Comparison of ENCODE assay signal across 7 cellular contexts in genomic region chr2:24491626-24492282, GRCh38. TPM values are rescaled to one million over a fixed set of nuclear protein-coding genes. Genes with fewer than 3 reads are reported as not detected.
DNase-seq lines count a peak whose midpoint lies in the region; ATAC-seq and TF ChIP-seq lines count a peak whose summit lies in the region.

No MANE protein-coding gene starts in this region.

- H3K36me3 Mint-ChIP-seq in endodermal cell (ENCODE audit: low read depth) = no peaks in the 10 kb centered on the region

- intact Hi-C loops in mucosa of descending colon (cut with DNase I, micrococcal nuclease) = no loop called here

- H3K4me1 ChIP-seq in endodermal cell (ENCODE audit: control insufficient read depth, insufficient read depth, low read length) (no peaks in the 10 kb centered on the region), mucosa of descending colon (ENCODE audit: low read depth) (peaks cover 23% of the 10 kb centered on the region)

- H3K27me3 ChIP-seq in endodermal cell (ENCODE audit: control insufficient read depth, insufficient read depth, low read length, poor library complexity, severe bottlenecking) = peaks cover 19% of the 10 kb centered on the region

- TF ChIP-seq CTCF in endodermal cell (conservative IDR thresholded peaks at IDR 0.05) (no peak), mucosa of descending colon (IDR thresholded peaks at IDR 0.05) (no peak)

- 0% methylated on average over 16 to 80 of the region's 80 CpGs for WGBS in endodermal cell (ENCODE audit: insufficient coverage in 1 of 2, insufficient read length in 1 of 2), 2 experiments

- peaks cover 35% of the 10 kb centered on the region for H3K4me1 Mint-ChIP-seq in endodermal cell

- peak overlapping the region; percentile 72 for H3K4me3 Mint-ChIP-seq in endodermal cell

- ATAC-seq in GM18517 (IDR thresholded peaks at IDR 0.05; ENCODE audit: unreplicated experiment) (peak; percentile 27), HG02852 (IDR thresholded peaks at IDR 0.05; ENCODE audit: unreplicated experiment) (peak; percentile 45), mucosa of descending colon (peak; percentile 14)

- H3K36me3 ChIP-seq in endodermal cell (ENCODE audit: control insufficient read depth, insufficient read depth, low read length) = no peaks in the 10 kb centered on the region
- H3K36me3 ChIP-seq in mucosa of descending colon (ENCODE audit: low read depth) = no peaks in the 10 kb centered on the region

- no peak overlapping the region for H3K27ac Mint-ChIP-seq in endodermal cell

- peak overlapping the region; percentile 77 for H3K4me3 ChIP-seq in endodermal cell (ENCODE audit: low read length)
- peak overlapping the region; percentile 84 for H3K4me3 ChIP-seq in mucosa of descending colon

- no peaks in the 10 kb centered on the region for H3K9me3 Mint-ChIP-seq in endodermal cell

- peaks cover 35% of the 10 kb centered on the region for H3K27me3 Mint-ChIP-seq in endodermal cell (ENCODE audit: insufficient read depth)

- H3K9ac ChIP-seq in endodermal cell (ENCODE audit: extremely low read depth, low read length, poor library complexity, severe bottlenecking) = peak overlapping the region; percentile 6

- peak; percentile 87 for DNase-seq in NCI-H2227 (lab: John Stamatoyannopoulos, UW; ENCODE audit: unreplicated experiment)
- DNase-seq in activated CD8-positive, alpha-beta memory T cell treated with anti-CD3 and anti-CD28 coated beads for 48 hours (ENCODE audit: low read depth in 2 of 3, low spot score in 2 of 3) = peak in 2 of 3 experiments; percentile 25 to 36
- DNase-seq in endodermal cell = peak; percentile 80
- peak; percentile 41 to 77 (median 76) for DNase-seq in mucosa of descending colon
- peak; percentile 27 to 42 for DNase-seq in stimulated activated CD8-positive, alpha-beta memory T cell treated with anti-CD3 and anti-CD28 coated beads, Interleukin-4, amount 100 ng/mL, for 1 hour (ENCODE audit: low read depth in 2 of 2, low spot score in 1 of 2)

- H3K27ac ChIP-seq in endodermal cell (ENCODE audit: low read depth, low read length) = peak overlapping the region; percentile 42

- no peaks in the 10 kb centered on the region for H3K9me3 ChIP-seq in endodermal cell (ENCODE audit: control insufficient read depth, low read length)
- no peaks in the 10 kb centered on the region for H3K9me3 ChIP-seq in mucosa of descending colon

RNA-seq across cellular contexts. Expression of gene NCOA1, which starts 0.7 kb away (rescaled TPM):
- 10 to 100 TPM; 20.1 to 22.6 TPM for total RNA-seq in endodermal cell
- 16.3 TPM for polyA plus RNA-seq in endodermal cell (2013, experiment 1 of 2)
- 16.4 TPM for polyA plus RNA-seq in endodermal cell (2013, experiment 2 of 2)
- total RNA-seq in mucosa of descending colon = 10 to 100 TPM; 34.8 to 55.6 (median 43.6) TPM

Comparison
In these comparisons a context has a peak if more than half of its experiments do, and no peak if none do; other contexts are left out.
1. Peak in every context shown above with its lines: DNase-seq, ATAC-seq, H3K4me3 ChIP-seq and H3K27ac ChIP-seq.
2. DNase-seq: peak in every context shown above with its lines; median percentile 87 in NCI-H2227; 80 in endodermal cell; 76 in mucosa of descending colon; 34 in stimulated activated CD8-positive, alpha-beta memory T cell treated with anti-CD3 and anti-CD28 coated beads, Interleukin-4, amount 100 ng/mL, for 1 hour; 30 in activated CD8-positive, alpha-beta memory T cell treated with anti-CD3 and anti-CD28 coated beads for 48 hours.